ENCODE assay signal across 1 cellular context in genomic region chr10:92990615-92991014, GRCh38.
A peak's percentile ranks its signal among the peaks of the same experiment; 100 is the strongest.
TF ChIP-seq lines count a peak whose summit lies in the region.

No MANE protein-coding gene starts in this region.

TF ChIP-seq in K562, 482 proteins besides CTCF, POLR2A, EP300 and RAD21 (continued from another document):
- TF ChIP-seq USF1 (CRISPR knock-in tag; IDR thresholded peaks at IDR 0.05) (no peak), ZNF668 (CRISPR knock-in tag; IDR thresholded peaks at IDR 0.05) (no peak), MAZ (CRISPR knock-in tag; conservative IDR thresholded peaks at IDR 0.05 in 1 of 2, IDR thresholded peaks at IDR 0.05 in 1 of 2) (no peak), NR3C1 (CRISPR knock-in tag; IDR thresholded peaks at IDR 0.05) (no peak), SMARCA4 (IDR thresholded peaks at IDR 0.05) (peak; percentile 71), ARID1B (IDR thresholded peaks at IDR 0.05) (peak; percentile 73), PBX2 (CRISPR knock-in tag; IDR thresholded peaks at IDR 0.05; ENCODE audit: low read depth) (no peak), PBX2 (tag; conservative IDR thresholded peaks at IDR 0.05; ENCODE audit: low read depth) (peak; percentile 32; the same call in 1 of the 2 replicates)
